30 cellular contexts compared by ENCODE assay signal in the genomic region with DNA sequence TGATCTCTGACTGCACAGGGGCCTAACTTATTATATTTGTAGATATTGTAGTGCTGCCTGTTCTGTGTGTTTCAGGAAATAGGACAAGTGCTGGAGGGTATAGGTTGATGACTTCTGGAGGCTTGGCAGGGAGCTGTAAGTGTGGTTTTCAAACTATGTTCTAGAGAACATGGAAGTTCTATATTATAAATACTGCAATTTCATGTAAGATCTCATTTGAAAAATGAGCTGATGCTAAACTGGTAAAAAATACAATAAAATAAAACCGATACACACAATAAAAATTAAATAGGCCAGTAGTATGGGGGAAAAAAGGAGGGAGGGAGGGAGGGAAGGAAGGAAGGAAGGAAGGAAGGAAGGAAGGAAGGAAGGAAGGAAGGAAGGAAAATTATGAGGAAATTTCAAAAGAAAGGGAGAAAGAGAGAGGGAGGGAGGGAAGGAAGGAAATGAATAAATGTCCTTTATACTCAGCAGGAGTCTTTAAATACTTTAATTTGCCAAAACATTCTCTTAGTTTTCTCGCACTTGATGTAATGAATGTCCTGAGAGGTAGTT.
"Had no signal": no experiment of that assay in that cellular context is flagged by ENCODE, and none has a peak within 500 bp of the region (broad histone marks: within the 10 kb centered on the region; RNA-seq: fewer than 3 reads in every experiment).

No MANE protein-coding gene starts in this region.

- H3K9me3 ChIP-seq: adrenal gland, body of pancreas, colonic mucosa had no signal

- H3K4me1 Mint-ChIP-seq: activated B cell treated with CpG ODN at 0.5 μM for 24 hours; activated naive CD4-positive, alpha-beta T cell treated with anti-CD3 and anti-CD28 coated beads, Interleukin-2, amount 50 U/mL, for 24 hours; activated naive CD8-positive, alpha-beta T cell treated with anti-CD3 and anti-CD28 coated beads for 36 hours; activated naive CD8-positive, alpha-beta T cell treated with anti-CD3 and anti-CD28 coated beads, Interleukin-2, amount 50 U/mL, for 24 hours; activated T-helper 17 cell treated with anti-CD3 and anti-CD28 coated beads, Interleukin-2, amount 50 U/mL, for 72 hours; T-helper 17 cell had no signal

- H3K27me3 ChIP-seq: adrenal gland, body of pancreas, cardiac muscle cell, colonic mucosa had no signal

- ATAC-seq: activated CD4-positive, CD25-positive, alpha-beta regulatory T cell treated with anti-CD3 and anti-CD28 coated beads, Interleukin-2, amount 50 U/mL, for 24 hours; activated CD8-positive, alpha-beta T cell treated with anti-CD3 and anti-CD28 coated beads for 36 hours; activated naive CD8-positive, alpha-beta T cell treated with anti-CD3 and anti-CD28 coated beads, Interleukin-2, amount 50 U/mL, for 24 hours; activated T-cell treated with anti-CD3 and anti-CD28 coated beads, Interleukin-2, amount 50 U/mL, for 4 hours; activated T-helper 17 cell treated with anti-CD3 and anti-CD28 coated beads, Interleukin-2, amount 50 U/mL, for 72 hours; body of pancreas; T-helper 17 cell had no signal

- H3K4me3 Mint-ChIP-seq: activated B cell treated with CpG ODN at 0.5 μM for 24 hours; activated CD8-positive, alpha-beta T cell treated with anti-CD3 and anti-CD28 coated beads for 36 hours; activated naive CD4-positive, alpha-beta T cell treated with anti-CD3 and anti-CD28 coated beads, Interleukin-2, amount 50 U/mL, for 24 hours; activated naive CD8-positive, alpha-beta T cell treated with anti-CD3 and anti-CD28 coated beads for 36 hours; activated naive CD8-positive, alpha-beta T cell treated with anti-CD3 and anti-CD28 coated beads, Interleukin-2, amount 50 U/mL, for 24 hours; activated T-cell treated with anti-CD3 and anti-CD28 coated beads, Interleukin-2, amount 50 U/mL, for 4 hours; activated T-helper 17 cell treated with anti-CD3 and anti-CD28 coated beads, Interleukin-2, amount 50 U/mL, for 72 hours; T-helper 17 cell; T-helper 2 cell treated with Interferon-gamma antibody and Interleukin-4, amounts not matched to agents 5 μg/mL and 100 μg/mL, for 36 hours had no signal

- H3K9me3 Mint-ChIP-seq: activated B cell treated with CpG ODN at 0.5 μM for 24 hours; activated CD8-positive, alpha-beta T cell treated with anti-CD3 and anti-CD28 coated beads for 36 hours; activated naive CD4-positive, alpha-beta T cell treated with anti-CD3 and anti-CD28 coated beads, Interleukin-2, amount 50 U/mL, for 24 hours; activated naive CD8-positive, alpha-beta T cell treated with anti-CD3 and anti-CD28 coated beads for 36 hours; activated naive CD8-positive, alpha-beta T cell treated with anti-CD3 and anti-CD28 coated beads, Interleukin-2, amount 50 U/mL, for 24 hours; activated T-cell treated with anti-CD3 and anti-CD28 coated beads, Interleukin-2, amount 50 U/mL, for 4 hours; activated T-helper 17 cell treated with anti-CD3 and anti-CD28 coated beads, Interleukin-2, amount 50 U/mL, for 72 hours; T-helper 2 cell treated with Interferon-gamma antibody and Interleukin-4, amounts not matched to agents 5 μg/mL and 100 μg/mL, for 36 hours had no signal

- H3K27me3 Mint-ChIP-seq: activated B cell treated with CpG ODN at 0.5 μM for 24 hours had no signal

- DNase-seq: activated B cell treated with CpG ODN at 0.5 μM for 24 hours; activated CD4-positive, alpha-beta T cell treated with anti-CD3 and anti-CD28 coated beads for 48 hours; activated CD4-positive, alpha-beta T cell treated with anti-CD3 and anti-CD28 coated beads, Interleukin-2, amount 50 U/mL, for 1 hour; activated CD4-positive, alpha-beta T cell treated with anti-CD3 and anti-CD28 coated beads, Interleukin-2, amount 50 U/mL, for 48 hours; activated CD8-positive, alpha-beta memory T cell treated with anti-CD3 and anti-CD28 coated beads for 24 hours; activated CD8-positive, alpha-beta T cell treated with anti-CD3 and anti-CD28 coated beads for 36 hours; activated effector memory CD4-positive, alpha-beta T cell treated with Interleukin-2 at 50 U/mL for 16 hours; activated gamma-delta T cell treated with Interleukin-2 at 50 U/mL for 16 hours; activated naive CD4-positive, alpha-beta T cell treated with Interleukin-2 at 50 U/mL for 16 hours; activated naive CD8-positive, alpha-beta T cell treated with anti-CD3 and anti-CD28 coated beads for 36 hours; activated naive CD8-positive, alpha-beta T cell treated with anti-CD3 and anti-CD28 coated beads, Interleukin-2, amount 50 U/mL, for 24 hours; activated T-cell treated with anti-CD3 and anti-CD28 coated beads, Interleukin-2, amount 50 U/mL, for 4 hours; adrenal gland; amygdala; aorta; body of pancreas; central memory CD4-positive, alpha-beta T cell; cerebellar nuclear complex; colonic mucosa; effector CD8-positive, alpha-beta T cell; foreskin fibroblast; T-helper 1 cell; T-helper 17 cell; T1000; WERI-Rb-1 had no signal

- H3K4me3 ChIP-seq: adrenal gland, body of pancreas, cardiac muscle cell, colonic mucosa had no signal

- H3K27ac ChIP-seq: adrenal gland, body of pancreas, cardiac muscle cell, colonic mucosa, WERI-Rb-1 had no signal

- H3K36me3 Mint-ChIP-seq: activated naive CD4-positive, alpha-beta T cell treated with anti-CD3 and anti-CD28 coated beads, Interleukin-2, amount 50 U/mL, for 24 hours; activated naive CD8-positive, alpha-beta T cell treated with anti-CD3 and anti-CD28 coated beads for 36 hours had no signal

- H3K36me3 ChIP-seq: adrenal gland, cardiac muscle cell, colonic mucosa, WERI-Rb-1 had no signal

- H3K27ac Mint-ChIP-seq: activated B cell treated with CpG ODN at 0.5 μM for 24 hours; activated CD8-positive, alpha-beta T cell treated with anti-CD3 and anti-CD28 coated beads for 36 hours; activated naive CD4-positive, alpha-beta T cell treated with anti-CD3 and anti-CD28 coated beads, Interleukin-2, amount 50 U/mL, for 24 hours; activated naive CD8-positive, alpha-beta T cell treated with anti-CD3 and anti-CD28 coated beads for 36 hours; activated naive CD8-positive, alpha-beta T cell treated with anti-CD3 and anti-CD28 coated beads, Interleukin-2, amount 50 U/mL, for 24 hours; activated T-helper 17 cell treated with anti-CD3 and anti-CD28 coated beads, Interleukin-2, amount 50 U/mL, for 72 hours; T-helper 17 cell; T-helper 2 cell treated with Interferon-gamma antibody and Interleukin-4, amounts not matched to agents 5 μg/mL and 100 μg/mL, for 36 hours had no signal

- H3K4me1 ChIP-seq: body of pancreas, colonic mucosa had no signal
